ENCODE assay signal across 1 cellular context in the genomic region with DNA sequence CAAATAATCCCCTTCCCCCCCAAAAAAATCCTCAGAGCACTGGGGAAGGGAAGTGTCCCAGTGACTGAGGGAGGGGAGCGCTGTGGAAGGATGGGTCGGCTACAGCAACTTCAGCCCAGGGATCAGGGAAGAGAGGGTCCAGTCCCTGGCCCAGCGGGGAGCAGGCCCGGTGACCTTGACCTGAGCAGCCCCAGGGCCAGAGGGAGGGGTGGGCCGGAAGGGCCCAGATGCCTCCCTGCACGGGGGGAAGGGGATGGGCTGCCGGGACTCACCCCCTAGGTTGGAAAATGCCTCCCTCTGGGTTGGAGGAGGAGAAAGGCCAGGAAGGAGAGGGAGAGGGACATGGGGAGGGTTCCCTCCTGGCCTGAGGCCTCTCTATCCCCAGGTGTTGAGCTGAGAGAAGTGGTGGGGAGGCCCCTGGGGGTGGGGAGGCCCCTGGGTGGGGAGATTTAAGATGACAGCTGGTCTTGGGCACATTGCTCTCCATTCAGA.
TF ChIP-seq lines count a peak whose summit lies in the region.

No MANE protein-coding gene starts in this region.

TF ChIP-seq in GM23338, 12 proteins besides CTCF, POLR2A, EP300 and RAD21 (continued from another document):
- TF ChIP-seq, protein P1, sequence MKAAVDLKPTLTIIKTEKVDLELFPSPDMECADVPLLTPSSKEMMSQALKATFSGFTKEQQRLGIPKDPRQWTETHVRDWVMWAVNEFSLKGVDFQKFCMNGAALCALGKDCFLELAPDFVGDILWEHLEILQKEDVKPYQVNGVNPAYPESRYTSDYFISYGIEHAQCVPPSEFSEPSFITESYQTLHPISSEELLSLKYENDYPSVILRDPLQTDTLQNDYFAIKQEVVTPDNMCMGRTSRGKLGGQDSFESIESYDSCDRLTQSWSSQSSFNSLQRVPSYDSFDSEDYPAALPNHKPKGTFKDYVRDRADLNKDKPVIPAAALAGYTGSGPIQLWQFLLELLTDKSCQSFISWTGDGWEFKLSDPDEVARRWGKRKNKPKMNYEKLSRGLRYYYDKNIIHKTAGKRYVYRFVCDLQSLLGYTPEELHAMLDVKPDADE (IDR thresholded peaks at IDR 0.05) = no peak
- no peak for TF ChIP-seq STAT1 (IDR thresholded peaks at IDR 0.05; ENCODE audit: unreplicated experiment)
- TF ChIP-seq, protein P2, sequence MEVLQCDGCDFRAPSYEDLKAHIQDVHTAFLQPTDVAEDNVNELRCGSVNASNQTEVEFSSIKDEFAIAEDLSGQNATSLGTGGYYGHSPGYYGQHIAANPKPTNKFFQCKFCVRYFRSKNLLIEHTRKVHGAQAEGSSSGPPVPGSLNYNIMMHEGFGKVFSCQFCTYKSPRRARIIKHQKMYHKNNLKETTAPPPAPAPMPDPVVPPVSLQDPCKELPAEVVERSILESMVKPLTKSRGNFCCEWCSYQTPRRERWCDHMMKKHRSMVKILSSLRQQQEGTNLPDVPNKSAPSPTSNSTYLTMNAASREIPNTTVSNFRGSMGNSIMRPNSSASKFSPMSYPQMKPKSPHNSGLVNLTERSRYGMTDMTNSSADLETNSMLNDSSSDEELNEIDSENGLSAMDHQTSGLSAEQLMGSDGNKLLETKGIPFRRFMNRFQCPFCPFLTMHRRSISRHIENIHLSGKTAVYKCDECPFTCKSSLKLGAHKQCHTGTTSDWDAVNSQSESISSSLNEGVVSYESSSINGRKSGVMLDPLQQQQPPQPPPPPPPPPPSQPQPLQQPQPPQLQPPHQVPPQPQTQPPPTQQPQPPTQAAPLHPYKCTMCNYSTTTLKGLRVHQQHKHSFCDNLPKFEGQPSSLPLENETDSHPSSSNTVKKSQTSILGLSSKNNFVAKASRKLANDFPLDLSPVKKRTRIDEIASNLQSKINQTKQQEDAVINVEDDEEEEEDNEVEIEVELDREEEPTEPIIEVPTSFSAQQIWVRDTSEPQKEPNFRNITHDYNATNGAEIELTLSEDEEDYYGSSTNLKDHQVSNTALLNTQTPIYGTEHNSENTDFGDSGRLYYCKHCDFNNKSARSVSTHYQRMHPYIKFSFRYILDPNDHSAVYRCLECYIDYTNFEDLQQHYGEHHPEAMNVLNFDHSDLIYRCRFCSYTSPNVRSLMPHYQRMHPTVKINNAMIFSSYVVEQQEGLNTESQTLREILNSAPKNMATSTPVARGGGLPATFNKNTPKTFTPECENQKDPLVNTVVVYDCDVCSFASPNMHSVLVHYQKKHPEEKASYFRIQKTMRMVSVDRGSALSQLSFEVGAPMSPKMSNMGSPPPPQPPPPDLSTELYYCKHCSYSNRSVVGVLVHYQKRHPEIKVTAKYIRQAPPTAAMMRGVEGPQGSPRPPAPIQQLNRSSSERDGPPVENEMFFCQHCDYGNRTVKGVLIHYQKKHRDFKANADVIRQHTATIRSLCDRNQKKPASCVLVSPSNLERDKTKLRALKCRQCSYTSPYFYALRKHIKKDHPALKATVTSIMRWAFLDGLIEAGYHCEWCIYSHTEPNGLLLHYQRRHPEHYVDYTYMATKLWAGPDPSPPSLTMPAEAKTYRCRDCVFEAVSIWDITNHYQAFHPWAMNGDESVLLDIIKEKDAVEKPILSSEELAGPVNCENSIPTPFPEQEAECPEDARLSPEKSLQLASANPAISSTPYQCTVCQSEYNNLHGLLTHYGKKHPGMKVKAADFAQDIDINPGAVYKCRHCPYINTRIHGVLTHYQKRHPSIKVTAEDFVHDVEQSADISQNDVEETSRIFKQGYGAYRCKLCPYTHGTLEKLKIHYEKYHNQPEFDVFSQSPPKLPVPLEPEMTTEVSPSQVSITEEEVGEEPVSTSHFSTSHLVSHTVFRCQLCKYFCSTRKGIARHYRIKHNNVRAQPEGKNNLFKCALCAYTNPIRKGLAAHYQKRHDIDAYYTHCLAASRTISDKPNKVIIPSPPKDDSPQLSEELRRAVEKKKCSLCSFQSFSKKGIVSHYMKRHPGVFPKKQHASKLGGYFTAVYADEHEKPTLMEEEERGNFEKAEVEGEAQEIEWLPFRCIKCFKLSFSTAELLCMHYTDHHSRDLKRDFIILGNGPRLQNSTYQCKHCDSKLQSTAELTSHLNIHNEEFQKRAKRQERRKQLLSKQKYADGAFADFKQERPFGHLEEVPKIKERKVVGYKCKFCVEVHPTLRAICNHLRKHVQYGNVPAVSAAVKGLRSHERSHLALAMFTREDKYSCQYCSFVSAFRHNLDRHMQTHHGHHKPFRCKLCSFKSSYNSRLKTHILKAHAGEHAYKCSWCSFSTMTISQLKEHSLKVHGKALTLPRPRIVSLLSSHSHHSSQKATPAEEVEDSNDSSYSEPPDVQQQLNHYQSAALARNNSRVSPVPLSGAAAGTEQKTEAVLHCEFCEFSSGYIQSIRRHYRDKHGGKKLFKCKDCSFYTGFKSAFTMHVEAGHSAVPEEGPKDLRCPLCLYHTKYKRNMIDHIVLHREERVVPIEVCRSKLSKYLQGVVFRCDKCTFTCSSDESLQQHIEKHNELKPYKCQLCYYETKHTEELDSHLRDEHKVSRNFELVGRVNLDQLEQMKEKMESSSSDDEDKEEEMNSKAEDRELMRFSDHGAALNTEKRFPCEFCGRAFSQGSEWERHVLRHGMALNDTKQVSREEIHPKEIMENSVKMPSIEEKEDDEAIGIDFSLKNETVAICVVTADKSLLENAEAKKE (CRISPR knock-in tag; IDR thresholded peaks at IDR 0.05) = no peak
